ENCODE assay signal across 1 cellular context in the genomic region with DNA sequence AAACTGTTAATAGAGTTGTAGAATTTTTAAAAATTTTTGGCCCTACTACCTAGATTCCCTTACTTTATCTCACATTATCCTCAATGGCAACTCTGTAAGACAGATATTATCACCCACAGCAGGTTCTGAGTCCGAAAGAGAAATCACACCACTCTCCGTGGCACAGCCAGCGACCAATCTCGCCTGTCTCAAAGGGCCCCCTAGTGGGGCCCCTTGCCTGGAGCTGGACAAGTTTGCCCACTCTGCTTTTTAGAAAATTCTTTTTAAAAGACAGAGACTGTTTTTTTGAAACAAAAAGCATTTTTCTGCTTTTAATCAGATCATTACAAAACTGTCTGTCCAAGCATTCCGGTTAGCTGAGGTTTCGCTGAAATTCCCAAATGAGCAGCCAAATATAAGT.
TF ChIP-seq lines count a peak whose summit lies in the region.

No MANE protein-coding gene starts in this region.

TF ChIP-seq in HCT116, 20 proteins besides CTCF, POLR2A, EP300 and RAD21 (continued from another document):
- TF ChIP-seq, protein P1, sequence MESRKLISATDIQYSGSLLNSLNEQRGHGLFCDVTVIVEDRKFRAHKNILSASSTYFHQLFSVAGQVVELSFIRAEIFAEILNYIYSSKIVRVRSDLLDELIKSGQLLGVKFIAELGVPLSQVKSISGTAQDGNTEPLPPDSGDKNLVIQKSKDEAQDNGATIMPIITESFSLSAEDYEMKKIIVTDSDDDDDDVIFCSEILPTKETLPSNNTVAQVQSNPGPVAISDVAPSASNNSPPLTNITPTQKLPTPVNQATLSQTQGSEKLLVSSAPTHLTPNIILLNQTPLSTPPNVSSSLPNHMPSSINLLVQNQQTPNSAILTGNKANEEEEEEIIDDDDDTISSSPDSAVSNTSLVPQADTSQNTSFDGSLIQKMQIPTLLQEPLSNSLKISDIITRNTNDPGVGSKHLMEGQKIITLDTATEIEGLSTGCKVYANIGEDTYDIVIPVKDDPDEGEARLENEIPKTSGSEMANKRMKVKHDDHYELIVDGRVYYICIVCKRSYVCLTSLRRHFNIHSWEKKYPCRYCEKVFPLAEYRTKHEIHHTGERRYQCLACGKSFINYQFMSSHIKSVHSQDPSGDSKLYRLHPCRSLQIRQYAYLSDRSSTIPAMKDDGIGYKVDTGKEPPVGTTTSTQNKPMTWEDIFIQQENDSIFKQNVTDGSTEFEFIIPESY (IDR thresholded peaks at IDR 0.05; ENCODE audit: extremely low read depth, insufficient replicate concordance, low read length), result no peak
- TF ChIP-seq SIN3A (IDR thresholded peaks at IDR 0.05; ENCODE audit: low read depth), result no peak
- no peak for TF ChIP-seq EZH2phosphoT487 (IDR thresholded peaks at IDR 0.05; ENCODE audit: borderline replicate concordance)
- no peak for TF ChIP-seq YY1 (IDR thresholded peaks at IDR 0.05; ENCODE audit: extremely low read depth, insufficient replicate concordance, low read depth, low read length)
- TF ChIP-seq TCF7L2 (IDR thresholded peaks at IDR 0.05; ENCODE audit: borderline replicate concordance, extremely low read depth, insufficient read depth, insufficient read length), result no peak
- no peak for TF ChIP-seq CBX3 (IDR thresholded peaks at IDR 0.05; ENCODE audit: low read depth)
